17 cellular contexts compared by ENCODE assay signal in the genomic region with DNA sequence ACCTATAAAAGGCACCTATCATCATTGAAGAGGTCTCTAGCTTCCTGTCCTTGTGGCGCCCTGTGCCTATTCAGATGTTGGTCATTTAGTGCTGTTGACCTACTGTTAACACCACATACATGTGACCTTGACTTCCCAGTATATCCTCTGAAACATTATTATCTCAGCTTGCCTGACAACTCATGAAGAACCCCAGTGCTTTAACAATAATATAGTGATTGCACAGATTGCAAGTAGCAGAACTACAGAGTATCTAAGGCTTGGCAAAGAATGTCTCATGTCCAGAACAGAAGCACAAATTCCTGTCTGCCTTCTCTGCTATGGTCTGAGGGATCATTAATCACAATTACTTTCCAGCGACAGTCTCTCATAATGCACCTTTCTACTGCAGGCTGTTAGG.
DNase-seq lines count a peak whose midpoint lies in the region; TF ChIP-seq lines count a peak whose summit lies in the region.
"Had no signal": no experiment of that assay in that cellular context is flagged by ENCODE, and none has a peak within 500 bp of the region (broad histone marks: within the 10 kb centered on the region; RNA-seq: fewer than 3 reads in every experiment).

No MANE protein-coding gene starts in this region.

- intact Hi-C loops in lower leg skin (cut with DNase I; ENCODE audit: low total_unique reads), result no loop called here

- H3K4me3 Mint-ChIP-seq in progenitor cell of endocrine pancreas (ENCODE audit: low read depth), result no peak overlapping the region
- H3K4me3 Mint-ChIP-seq: brain had no signal

- H3K27ac Mint-ChIP-seq in progenitor cell of endocrine pancreas, result peak overlapping the region; percentile 94

- no peak for TF ChIP-seq CTCF in progenitor cell of endocrine pancreas (IDR thresholded peaks at IDR 0.05; ENCODE audit: unreplicated experiment)
- TF ChIP-seq CTCF in lower leg skin (IDR thresholded peaks at IDR 0.05), result no peak

- no peak overlapping the region for H3K4me3 ChIP-seq in lower leg skin (ENCODE audit: low read depth, poor library complexity, severe bottlenecking)
- H3K4me3 ChIP-seq: vagina had no signal

- H3K9me3 Mint-ChIP-seq in progenitor cell of endocrine pancreas (ENCODE audit: low read depth), result peaks cover 5% of the 10 kb centered on the region
- H3K9me3 Mint-ChIP-seq: brain had no signal

- H3K27me3 Mint-ChIP-seq in progenitor cell of endocrine pancreas, result no peaks in the 10 kb centered on the region

- whole genome bisulfite sequencing in lower leg skin, 2 donors, result 83 to 91% methylated on average over 2 of the region's 2 CpGs

- H3K36me3 Mint-ChIP-seq in progenitor cell of endocrine pancreas (ENCODE audit: insufficient read depth), result peaks cover 9% of the 10 kb centered on the region

- DNase-seq in NCI-H510A treated with DMSO at 0.1 percent for 48 hours (lab: John Stamatoyannopoulos, UW) (peak; percentile 23), NCI-H510A (lab: John Stamatoyannopoulos, UW) (no peak), NCI-H146 treated with DMSO at 0.1 percent for 48 hours (lab: John Stamatoyannopoulos, UW; ENCODE audit: unreplicated experiment) (peak; percentile 15), foreskin melanocyte (peak; percentile 30), progenitor cell of endocrine pancreas (ENCODE audit: low spot score, unreplicated experiment) (no peak), NCI-H446 (lab: John Stamatoyannopoulos, UW) (no peak), pons (ENCODE audit: low spot score) (no peak), lower leg skin (ENCODE audit: low spot score in 2 of 2) (no peak)
- DNase-seq: ACHN; activated CD4-positive, alpha-beta T cell treated with anti-CD3 and anti-CD28 coated beads, Interleukin-2, amount 50 U/mL, for 4 hours; activated naive CD4-positive, alpha-beta T cell treated with anti-CD3 and anti-CD28 coated beads, Interleukin-2, amount 50 U/mL, for 16 hours; activated T-cell treated with anti-CD3 and anti-CD28 coated beads, Interleukin-2, amount 50 U/mL, for 1 hour; kidney glomerular epithelial cell; NCI-H524 treated with DMSO at 0.1 percent for 48 hours; SW 1271 had no signal

- no peak for TF ChIP-seq POLR2A in lower leg skin (IDR thresholded peaks at IDR 0.05)

- peaks cover 35% of the 10 kb centered on the region for H3K4me1 Mint-ChIP-seq in progenitor cell of endocrine pancreas (ENCODE audit: low read depth)

Comparison
In these comparisons a context has a peak if more than half of its experiments do, and no peak if none do; other contexts are left out.
1. DNase-seq: peak in NCI-H510A treated with DMSO at 0.1 percent for 48 hours (single experiment), NCI-H146 treated with DMSO at 0.1 percent for 48 hours (single experiment) and foreskin melanocyte (single experiment); none in NCI-H510A (single experiment), progenitor cell of endocrine pancreas (single experiment), NCI-H446 (0 of 2), pons (single experiment) and lower leg skin (0 of 2).